1 cellular context compared by ENCODE assay signal in the genomic region with DNA sequence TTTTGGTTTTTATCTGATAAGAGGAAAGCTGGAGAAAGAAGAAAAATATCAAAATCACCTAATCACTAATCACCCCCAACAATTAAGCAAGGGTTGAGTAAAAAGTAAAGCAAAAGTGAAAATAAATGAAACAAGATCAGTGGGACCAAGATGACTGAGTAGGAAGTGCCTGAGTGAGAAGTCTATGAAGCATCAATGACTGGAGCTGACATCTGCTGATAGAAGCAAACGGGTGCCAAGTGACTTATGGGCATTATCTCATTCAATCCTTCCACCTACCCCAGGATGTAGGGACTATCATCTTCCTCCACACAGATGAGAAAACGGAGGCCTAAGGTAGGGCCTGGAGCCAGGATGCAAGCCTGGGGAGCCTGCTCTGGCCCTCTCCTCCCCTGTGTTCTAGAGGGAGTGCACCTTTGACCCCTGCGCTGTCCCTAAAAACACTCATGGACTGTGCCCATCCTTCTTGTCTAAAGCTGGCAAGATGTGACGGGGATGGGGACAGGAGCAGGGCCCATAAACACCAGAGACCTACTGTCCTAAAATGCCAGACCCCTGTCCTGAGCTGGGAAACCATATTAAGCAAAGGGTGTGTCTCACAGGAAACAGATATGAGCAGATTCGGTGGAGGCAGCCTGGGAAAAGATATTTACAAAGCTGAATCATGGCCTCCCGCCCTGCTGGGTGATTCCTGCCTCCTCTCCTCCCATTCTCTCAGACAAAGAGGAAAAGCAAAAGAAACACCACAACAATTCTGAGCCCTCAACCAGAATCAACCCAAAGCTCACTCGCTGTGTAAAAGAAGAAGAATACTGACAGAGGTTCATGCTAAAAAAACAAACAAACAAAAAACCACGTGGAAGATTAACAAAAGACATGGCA.
A peak's percentile ranks its signal among the peaks of the same experiment; 100 is the strongest.
TF ChIP-seq lines count a peak whose summit lies in the region.

No MANE protein-coding gene starts in this region.

TF ChIP-seq in K562, 482 proteins besides CTCF, POLR2A, EP300 and RAD21 (continued from another document and continues in another):
- TF ChIP-seq, protein P1, sequence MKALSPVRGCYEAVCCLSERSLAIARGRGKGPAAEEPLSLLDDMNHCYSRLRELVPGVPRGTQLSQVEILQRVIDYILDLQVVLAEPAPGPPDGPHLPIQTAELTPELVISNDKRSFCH (CRISPR knock-in tag; IDR thresholded peaks at IDR 0.05): no peak
- TF ChIP-seq, protein P1 (tag; IDR thresholded peaks at IDR 0.05): no peak
- TF ChIP-seq FOS (IDR thresholded peaks at IDR 0.05; ENCODE audit: extremely low read depth, insufficient read length) (no peak), RBM14 (IDR thresholded peaks at IDR 0.05; ENCODE audit: borderline replicate concordance, insufficient read depth, low read depth, low read length) (no peak), ZSCAN32 (CRISPR knock-in tag; IDR thresholded peaks at IDR 0.05) (no peak), PPARD (CRISPR knock-in tag; IDR thresholded peaks at IDR 0.05) (no peak), EZH2 (IDR thresholded peaks at IDR 0.05; ENCODE audit: borderline replicate concordance, low read depth, low read length) (no peak), CHD4 (IDR thresholded peaks at IDR 0.05; ENCODE audit: insufficient read depth, insufficient replicate concordance, low read depth, low read length, poor library complexity, severe bottlenecking) (no peak), KLF10 (CRISPR knock-in tag; IDR thresholded peaks at IDR 0.05) (no peak), SIRT6 (IDR thresholded peaks at IDR 0.05; ENCODE audit: low read depth, low read length) (no peak), MYBL2 (IDR thresholded peaks at IDR 0.05; ENCODE audit: low read depth) (no peak), MYBL2 (CRISPR knock-in tag; IDR thresholded peaks at IDR 0.05; ENCODE audit: borderline replicate concordance) (no peak), ZNF77 (CRISPR knock-in tag; IDR thresholded peaks at IDR 0.05) (no peak), CBFA2T3 (IDR thresholded peaks at IDR 0.05) (no peak), ZNF696 (CRISPR knock-in tag; conservative IDR thresholded peaks at IDR 0.05) (no peak), FOXM1 (IDR thresholded peaks at IDR 0.05; ENCODE audit: low read depth) (no peak), FOXM1 (CRISPR knock-in tag; IDR thresholded peaks at IDR 0.05; ENCODE audit: low read depth) (no peak), CBFB (CRISPR knock-in tag; IDR thresholded peaks at IDR 0.05) (no peak), BCOR (IDR thresholded peaks at IDR 0.05) (no peak), ZNF766 (CRISPR knock-in tag; conservative IDR thresholded peaks at IDR 0.05) (no peak), NFIC (IDR thresholded peaks at IDR 0.05) (0 out of 2 replicates have a peak, but pooled peaks have one; percentile 7), ZNF41 (CRISPR knock-in tag; conservative IDR thresholded peaks at IDR 0.05) (no peak), NCOA6 (IDR thresholded peaks at IDR 0.05) (no peak), GATAD2A (IDR thresholded peaks at IDR 0.05) (no peak), HDAC6 (IDR thresholded peaks at IDR 0.05; ENCODE audit: low read depth, low read length) (no peak), HSF4 (CRISPR knock-in tag; IDR thresholded peaks at IDR 0.05; ENCODE audit: borderline replicate concordance) (no peak), SP2 (IDR thresholded peaks at IDR 0.05; ENCODE audit: extremely low read depth, low read depth, low read length, poor library complexity, severe bottlenecking) (no peak), YBX1 (IDR thresholded peaks at IDR 0.05) (no peak)
- TF ChIP-seq, protein P2, sequence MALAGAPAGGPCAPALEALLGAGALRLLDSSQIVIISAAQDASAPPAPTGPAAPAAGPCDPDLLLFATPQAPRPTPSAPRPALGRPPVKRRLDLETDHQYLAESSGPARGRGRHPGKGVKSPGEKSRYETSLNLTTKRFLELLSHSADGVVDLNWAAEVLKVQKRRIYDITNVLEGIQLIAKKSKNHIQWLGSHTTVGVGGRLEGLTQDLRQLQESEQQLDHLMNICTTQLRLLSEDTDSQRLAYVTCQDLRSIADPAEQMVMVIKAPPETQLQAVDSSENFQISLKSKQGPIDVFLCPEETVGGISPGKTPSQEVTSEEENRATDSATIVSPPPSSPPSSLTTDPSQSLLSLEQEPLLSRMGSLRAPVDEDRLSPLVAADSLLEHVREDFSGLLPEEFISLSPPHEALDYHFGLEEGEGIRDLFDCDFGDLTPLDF (CRISPR knock-in tag; IDR thresholded peaks at IDR 0.05): no peak
- TF ChIP-seq, protein P3, sequence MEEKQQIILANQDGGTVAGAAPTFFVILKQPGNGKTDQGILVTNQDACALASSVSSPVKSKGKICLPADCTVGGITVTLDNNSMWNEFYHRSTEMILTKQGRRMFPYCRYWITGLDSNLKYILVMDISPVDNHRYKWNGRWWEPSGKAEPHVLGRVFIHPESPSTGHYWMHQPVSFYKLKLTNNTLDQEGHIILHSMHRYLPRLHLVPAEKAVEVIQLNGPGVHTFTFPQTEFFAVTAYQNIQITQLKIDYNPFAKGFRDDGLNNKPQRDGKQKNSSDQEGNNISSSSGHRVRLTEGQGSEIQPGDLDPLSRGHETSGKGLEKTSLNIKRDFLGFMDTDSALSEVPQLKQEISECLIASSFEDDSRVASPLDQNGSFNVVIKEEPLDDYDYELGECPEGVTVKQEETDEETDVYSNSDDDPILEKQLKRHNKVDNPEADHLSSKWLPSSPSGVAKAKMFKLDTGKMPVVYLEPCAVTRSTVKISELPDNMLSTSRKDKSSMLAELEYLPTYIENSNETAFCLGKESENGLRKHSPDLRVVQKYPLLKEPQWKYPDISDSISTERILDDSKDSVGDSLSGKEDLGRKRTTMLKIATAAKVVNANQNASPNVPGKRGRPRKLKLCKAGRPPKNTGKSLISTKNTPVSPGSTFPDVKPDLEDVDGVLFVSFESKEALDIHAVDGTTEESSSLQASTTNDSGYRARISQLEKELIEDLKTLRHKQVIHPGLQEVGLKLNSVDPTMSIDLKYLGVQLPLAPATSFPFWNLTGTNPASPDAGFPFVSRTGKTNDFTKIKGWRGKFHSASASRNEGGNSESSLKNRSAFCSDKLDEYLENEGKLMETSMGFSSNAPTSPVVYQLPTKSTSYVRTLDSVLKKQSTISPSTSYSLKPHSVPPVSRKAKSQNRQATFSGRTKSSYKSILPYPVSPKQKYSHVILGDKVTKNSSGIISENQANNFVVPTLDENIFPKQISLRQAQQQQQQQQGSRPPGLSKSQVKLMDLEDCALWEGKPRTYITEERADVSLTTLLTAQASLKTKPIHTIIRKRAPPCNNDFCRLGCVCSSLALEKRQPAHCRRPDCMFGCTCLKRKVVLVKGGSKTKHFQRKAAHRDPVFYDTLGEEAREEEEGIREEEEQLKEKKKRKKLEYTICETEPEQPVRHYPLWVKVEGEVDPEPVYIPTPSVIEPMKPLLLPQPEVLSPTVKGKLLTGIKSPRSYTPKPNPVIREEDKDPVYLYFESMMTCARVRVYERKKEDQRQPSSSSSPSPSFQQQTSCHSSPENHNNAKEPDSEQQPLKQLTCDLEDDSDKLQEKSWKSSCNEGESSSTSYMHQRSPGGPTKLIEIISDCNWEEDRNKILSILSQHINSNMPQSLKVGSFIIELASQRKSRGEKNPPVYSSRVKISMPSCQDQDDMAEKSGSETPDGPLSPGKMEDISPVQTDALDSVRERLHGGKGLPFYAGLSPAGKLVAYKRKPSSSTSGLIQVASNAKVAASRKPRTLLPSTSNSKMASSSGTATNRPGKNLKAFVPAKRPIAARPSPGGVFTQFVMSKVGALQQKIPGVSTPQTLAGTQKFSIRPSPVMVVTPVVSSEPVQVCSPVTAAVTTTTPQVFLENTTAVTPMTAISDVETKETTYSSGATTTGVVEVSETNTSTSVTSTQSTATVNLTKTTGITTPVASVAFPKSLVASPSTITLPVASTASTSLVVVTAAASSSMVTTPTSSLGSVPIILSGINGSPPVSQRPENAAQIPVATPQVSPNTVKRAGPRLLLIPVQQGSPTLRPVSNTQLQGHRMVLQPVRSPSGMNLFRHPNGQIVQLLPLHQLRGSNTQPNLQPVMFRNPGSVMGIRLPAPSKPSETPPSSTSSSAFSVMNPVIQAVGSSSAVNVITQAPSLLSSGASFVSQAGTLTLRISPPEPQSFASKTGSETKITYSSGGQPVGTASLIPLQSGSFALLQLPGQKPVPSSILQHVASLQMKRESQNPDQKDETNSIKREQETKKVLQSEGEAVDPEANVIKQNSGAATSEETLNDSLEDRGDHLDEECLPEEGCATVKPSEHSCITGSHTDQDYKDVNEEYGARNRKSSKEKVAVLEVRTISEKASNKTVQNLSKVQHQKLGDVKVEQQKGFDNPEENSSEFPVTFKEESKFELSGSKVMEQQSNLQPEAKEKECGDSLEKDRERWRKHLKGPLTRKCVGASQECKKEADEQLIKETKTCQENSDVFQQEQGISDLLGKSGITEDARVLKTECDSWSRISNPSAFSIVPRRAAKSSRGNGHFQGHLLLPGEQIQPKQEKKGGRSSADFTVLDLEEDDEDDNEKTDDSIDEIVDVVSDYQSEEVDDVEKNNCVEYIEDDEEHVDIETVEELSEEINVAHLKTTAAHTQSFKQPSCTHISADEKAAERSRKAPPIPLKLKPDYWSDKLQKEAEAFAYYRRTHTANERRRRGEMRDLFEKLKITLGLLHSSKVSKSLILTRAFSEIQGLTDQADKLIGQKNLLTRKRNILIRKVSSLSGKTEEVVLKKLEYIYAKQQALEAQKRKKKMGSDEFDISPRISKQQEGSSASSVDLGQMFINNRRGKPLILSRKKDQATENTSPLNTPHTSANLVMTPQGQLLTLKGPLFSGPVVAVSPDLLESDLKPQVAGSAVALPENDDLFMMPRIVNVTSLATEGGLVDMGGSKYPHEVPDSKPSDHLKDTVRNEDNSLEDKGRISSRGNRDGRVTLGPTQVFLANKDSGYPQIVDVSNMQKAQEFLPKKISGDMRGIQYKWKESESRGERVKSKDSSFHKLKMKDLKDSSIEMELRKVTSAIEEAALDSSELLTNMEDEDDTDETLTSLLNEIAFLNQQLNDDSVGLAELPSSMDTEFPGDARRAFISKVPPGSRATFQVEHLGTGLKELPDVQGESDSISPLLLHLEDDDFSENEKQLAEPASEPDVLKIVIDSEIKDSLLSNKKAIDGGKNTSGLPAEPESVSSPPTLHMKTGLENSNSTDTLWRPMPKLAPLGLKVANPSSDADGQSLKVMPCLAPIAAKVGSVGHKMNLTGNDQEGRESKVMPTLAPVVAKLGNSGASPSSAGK (IDR thresholded peaks at IDR 0.05): peak; percentile 81
- TF ChIP-seq, protein P4, sequence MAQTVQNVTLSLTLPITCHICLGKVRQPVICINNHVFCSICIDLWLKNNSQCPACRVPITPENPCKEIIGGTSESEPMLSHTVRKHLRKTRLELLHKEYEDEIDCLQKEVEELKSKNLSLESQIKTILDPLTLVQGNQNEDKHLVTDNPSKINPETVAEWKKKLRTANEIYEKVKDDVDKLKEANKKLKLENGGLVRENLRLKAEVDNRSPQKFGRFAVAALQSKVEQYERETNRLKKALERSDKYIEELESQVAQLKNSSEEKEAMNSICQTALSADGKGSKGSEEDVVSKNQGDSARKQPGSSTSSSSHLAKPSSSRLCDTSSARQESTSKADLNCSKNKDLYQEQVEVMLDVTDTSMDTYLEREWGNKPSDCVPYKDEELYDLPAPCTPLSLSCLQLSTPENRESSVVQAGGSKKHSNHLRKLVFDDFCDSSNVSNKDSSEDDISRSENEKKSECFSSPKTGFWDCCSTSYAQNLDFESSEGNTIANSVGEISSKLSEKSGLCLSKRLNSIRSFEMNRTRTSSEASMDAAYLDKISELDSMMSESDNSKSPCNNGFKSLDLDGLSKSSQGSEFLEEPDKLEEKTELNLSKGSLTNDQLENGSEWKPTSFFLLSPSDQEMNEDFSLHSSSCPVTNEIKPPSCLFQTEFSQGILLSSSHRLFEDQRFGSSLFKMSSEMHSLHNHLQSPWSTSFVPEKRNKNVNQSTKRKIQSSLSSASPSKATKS (CRISPR knock-in tag; IDR thresholded peaks at IDR 0.05): no peak
- TF ChIP-seq, protein P5, sequence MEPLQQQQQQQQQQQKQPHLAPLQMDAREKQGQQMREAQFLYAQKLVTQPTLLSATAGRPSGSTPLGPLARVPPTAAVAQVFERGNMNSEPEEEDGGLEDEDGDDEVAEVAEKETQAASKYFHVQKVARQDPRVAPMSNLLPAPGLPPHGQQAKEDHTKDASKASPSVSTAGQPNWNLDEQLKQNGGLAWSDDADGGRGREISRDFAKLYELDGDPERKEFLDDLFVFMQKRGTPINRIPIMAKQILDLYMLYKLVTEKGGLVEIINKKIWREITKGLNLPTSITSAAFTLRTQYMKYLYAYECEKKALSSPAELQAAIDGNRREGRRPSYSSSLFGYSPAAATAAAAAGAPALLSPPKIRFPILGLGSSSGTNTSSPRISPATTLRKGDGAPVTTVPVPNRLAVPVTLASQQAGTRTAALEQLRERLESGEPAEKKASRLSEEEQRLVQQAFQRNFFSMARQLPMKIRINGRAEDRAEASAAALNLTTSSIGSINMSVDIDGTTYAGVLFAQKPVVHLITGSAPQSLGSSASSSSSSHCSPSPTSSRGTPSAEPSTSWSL (CRISPR knock-in tag; IDR thresholded peaks at IDR 0.05; ENCODE audit: borderline replicate concordance): no peak
- TF ChIP-seq, protein P6, sequence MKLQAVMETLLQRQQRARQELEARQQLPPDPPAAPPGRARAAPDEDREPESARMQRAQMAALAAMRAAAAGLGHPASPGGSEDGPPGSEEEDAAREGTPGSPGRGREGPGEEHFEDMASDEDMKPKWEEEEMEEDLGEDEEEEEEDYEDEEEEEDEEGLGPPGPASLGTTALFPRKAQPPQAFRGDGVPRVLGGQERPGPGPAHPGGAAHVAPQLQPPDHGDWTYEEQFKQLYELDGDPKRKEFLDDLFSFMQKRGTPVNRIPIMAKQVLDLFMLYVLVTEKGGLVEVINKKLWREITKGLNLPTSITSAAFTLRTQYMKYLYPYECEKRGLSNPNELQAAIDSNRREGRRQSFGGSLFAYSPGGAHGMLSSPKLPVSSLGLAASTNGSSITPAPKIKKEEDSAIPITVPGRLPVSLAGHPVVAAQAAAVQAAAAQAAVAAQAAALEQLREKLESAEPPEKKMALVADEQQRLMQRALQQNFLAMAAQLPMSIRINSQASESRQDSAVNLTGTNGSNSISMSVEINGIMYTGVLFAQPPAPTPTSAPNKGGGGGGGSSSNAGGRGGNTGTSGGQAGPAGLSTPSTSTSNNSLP (IDR thresholded peaks at IDR 0.05; ENCODE audit: borderline replicate concordance, low read depth, low read length): no peak
- TF ChIP-seq, protein P7, sequence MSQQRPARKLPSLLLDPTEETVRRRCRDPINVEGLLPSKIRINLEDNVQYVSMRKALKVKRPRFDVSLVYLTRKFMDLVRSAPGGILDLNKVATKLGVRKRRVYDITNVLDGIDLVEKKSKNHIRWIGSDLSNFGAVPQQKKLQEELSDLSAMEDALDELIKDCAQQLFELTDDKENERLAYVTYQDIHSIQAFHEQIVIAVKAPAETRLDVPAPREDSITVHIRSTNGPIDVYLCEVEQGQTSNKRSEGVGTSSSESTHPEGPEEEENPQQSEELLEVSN (IDR thresholded peaks at IDR 0.05; ENCODE audit: borderline replicate concordance in 1 of 2, extremely low read depth in 1 of 2, insufficient read depth in 1 of 2, insufficient read length in 1 of 2, low read depth in 1 of 2, low read length in 1 of 2, poor library complexity in 1 of 2, severe bottlenecking in 1 of 2): peak in 1 of 2 experiments; percentile 42
- TF ChIP-seq, protein P8, sequence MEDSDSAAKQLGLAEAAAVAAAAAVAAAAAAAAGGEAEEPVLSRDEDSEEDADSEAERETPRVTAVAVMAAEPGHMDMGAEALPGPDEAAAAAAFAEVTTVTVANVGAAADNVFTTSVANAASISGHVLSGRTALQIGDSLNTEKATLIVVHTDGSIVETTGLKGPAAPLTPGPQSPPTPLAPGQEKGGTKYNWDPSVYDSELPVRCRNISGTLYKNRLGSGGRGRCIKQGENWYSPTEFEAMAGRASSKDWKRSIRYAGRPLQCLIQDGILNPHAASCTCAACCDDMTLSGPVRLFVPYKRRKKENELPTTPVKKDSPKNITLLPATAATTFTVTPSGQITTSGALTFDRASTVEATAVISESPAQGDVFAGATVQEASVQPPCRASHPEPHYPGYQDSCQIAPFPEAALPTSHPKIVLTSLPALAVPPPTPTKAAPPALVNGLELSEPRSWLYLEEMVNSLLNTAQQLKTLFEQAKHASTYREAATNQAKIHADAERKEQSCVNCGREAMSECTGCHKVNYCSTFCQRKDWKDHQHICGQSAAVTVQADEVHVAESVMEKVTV (CRISPR knock-in tag; IDR thresholded peaks at IDR 0.05): no peak
